36 cellular contexts compared by ENCODE assay signal in the genomic region with DNA sequence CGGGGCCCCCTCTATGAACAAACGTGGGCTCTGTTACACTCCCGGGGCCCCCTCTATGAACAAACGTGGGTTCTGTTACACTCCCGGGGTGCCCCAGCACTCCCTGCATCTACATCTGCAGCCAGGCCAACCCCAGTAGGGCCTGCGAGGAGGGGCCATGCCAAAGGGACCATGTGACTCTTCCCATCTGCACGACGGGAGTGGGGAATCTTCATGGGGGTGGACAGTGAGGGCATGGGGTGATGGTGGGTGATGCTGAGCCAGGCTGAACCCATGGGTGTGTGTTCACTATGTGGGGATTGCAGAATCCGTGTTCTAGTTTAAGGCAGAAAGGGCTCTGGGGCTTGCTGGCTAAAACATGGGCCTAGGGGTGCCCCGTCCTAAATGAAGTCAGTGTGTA.
"Had no signal": no experiment of that assay in that cellular context is flagged by ENCODE, and none has a peak within 500 bp of the region (broad histone marks: within the 10 kb centered on the region; RNA-seq: fewer than 3 reads in every experiment).

No MANE protein-coding gene starts in this region.

- H3K4me1 ChIP-seq: adrenal gland, breast epithelium, foreskin keratinocyte had no signal

- H3K4me3 Mint-ChIP-seq: activated CD4-positive, alpha-beta memory T cell treated with anti-CD3 and anti-CD28 coated beads for 36 hours; activated CD8-positive, alpha-beta memory T cell treated with anti-CD3 and anti-CD28 coated beads, Interleukin-2, amount 10 ng/mL, durations not matched to agents 7 days and 5 days; activated CD8-positive, alpha-beta T cell treated with anti-CD3 and anti-CD28 coated beads, Interleukin-2, amount 10 ng/mL, durations not matched to agents 7 days and 5 days; activated naive CD4-positive, alpha-beta T cell treated with anti-CD3 and anti-CD28 coated beads for 36 hours; activated naive CD4-positive, alpha-beta T cell treated with anti-CD3 and anti-CD28 coated beads, Interleukin-2, amount 50 U/mL, for 24 hours; activated naive CD8-positive, alpha-beta T cell treated with anti-CD3 and anti-CD28 coated beads for 36 hours; activated naive CD8-positive, alpha-beta T cell treated with anti-CD3 and anti-CD28 coated beads, Interleukin-2, amount 50 U/mL, for 24 hours; activated T-helper 1 cell treated with anti-CD3 and anti-CD28 coated beads, Interleukin-12 subunit alpha, Interleukin-12 subunit beta, Interleukin-2, Interleukin-4 antibody, amounts not matched to agents 30 ng/mL and 10 ng/mL and 1 ng/mL, durations not matched to agents 14 hours and 24 hours and 36 hours; brain; central memory CD8-positive, alpha-beta T cell; effector memory CD8-positive, alpha-beta T cell; T-cell; WTC11 had no signal

- H3K4me3 ChIP-seq: adrenal gland, breast epithelium, esophagus muscularis mucosa, gastrocnemius medialis, heart left ventricle had no signal

- H3K36me3 ChIP-seq: adrenal gland, breast epithelium, esophagus muscularis mucosa, gastrocnemius medialis, heart left ventricle had no signal

- H3K27ac ChIP-seq: adrenal gland, breast epithelium, esophagus muscularis mucosa, foreskin keratinocyte, VCaP had no signal

- H3K4me1 Mint-ChIP-seq: activated naive CD8-positive, alpha-beta T cell treated with anti-CD3 and anti-CD28 coated beads for 36 hours; central memory CD8-positive, alpha-beta T cell had no signal

- H3K27me3 ChIP-seq: adrenal gland, breast epithelium, foreskin keratinocyte, gastrocnemius medialis, heart left ventricle had no signal

- DNase-seq: activated CD4-positive, alpha-beta memory T cell treated with anti-CD3 and anti-CD28 coated beads for 36 hours; activated CD4-positive, alpha-beta T cell treated with anti-CD3 and anti-CD28 coated beads for 1 hour; activated CD4-positive, alpha-beta T cell treated with anti-CD3 and anti-CD28 coated beads for 4 hours; activated CD4-positive, alpha-beta T cell treated with anti-CD3 and anti-CD28 coated beads, Interleukin-2, amount 50 U/mL, for 1 hour; activated CD8-positive, alpha-beta memory T cell treated with anti-CD3 and anti-CD28 coated beads, Interleukin-2, amount 10 ng/mL, durations not matched to agents 7 days and 5 days; activated CD8-positive, alpha-beta memory T cell treated with anti-CD3 and anti-CD28 coated beads, Interleukin-2, amount 50 U/mL, for 4 hours; activated CD8-positive, alpha-beta T cell treated with anti-CD3 and anti-CD28 coated beads, Interleukin-2, amount 10 ng/mL, durations not matched to agents 7 days and 5 days; activated effector memory CD4-positive, alpha-beta T cell treated with anti-CD3 and anti-CD28 coated beads, Interleukin-2, amount 50 U/mL, for 16 hours; activated naive CD4-positive, alpha-beta T cell treated with anti-CD3 and anti-CD28 coated beads for 36 hours; activated naive CD8-positive, alpha-beta T cell treated with anti-CD3 and anti-CD28 coated beads for 36 hours; activated naive CD8-positive, alpha-beta T cell treated with anti-CD3 and anti-CD28 coated beads, Interleukin-2, amount 50 U/mL, for 24 hours; activated T-cell treated with anti-CD3 and anti-CD28 coated beads, Interleukin-2, amount 50 U/mL, for 1 hour; activated T-cell treated with anti-CD3 and anti-CD28 coated beads, Interleukin-2, amount 50 U/mL, for 48 hours; adrenal gland; amygdala; aorta; cortex of kidney; dermis blood vessel endothelial cell; effector CD4-positive, alpha-beta T cell; effector memory CD8-positive, alpha-beta T cell; erythroblast; foreskin keratinocyte; gastrocnemius medialis; glutamatergic neuron; heart left ventricle; T-cell; T-helper 2 cell had no signal

- H3K9me3 Mint-ChIP-seq: activated CD4-positive, alpha-beta memory T cell treated with anti-CD3 and anti-CD28 coated beads for 36 hours; activated naive CD4-positive, alpha-beta T cell treated with anti-CD3 and anti-CD28 coated beads for 36 hours; activated naive CD4-positive, alpha-beta T cell treated with anti-CD3 and anti-CD28 coated beads, Interleukin-2, amount 50 U/mL, for 24 hours; activated naive CD8-positive, alpha-beta T cell treated with anti-CD3 and anti-CD28 coated beads for 36 hours; activated naive CD8-positive, alpha-beta T cell treated with anti-CD3 and anti-CD28 coated beads, Interleukin-2, amount 50 U/mL, for 24 hours; activated T-helper 1 cell treated with anti-CD3 and anti-CD28 coated beads, Interleukin-12 subunit alpha, Interleukin-12 subunit beta, Interleukin-2, Interleukin-4 antibody, amounts not matched to agents 30 ng/mL and 10 ng/mL and 1 ng/mL, durations not matched to agents 14 hours and 24 hours and 36 hours; activated T-helper 2 cell treated with anti-CD3 and anti-CD28 coated beads, Interferon-gamma antibody, Interleukin-2, Interleukin-4, amounts not matched to agents 10 μg/mL and 5 μg/mL and 100 μg/mL, durations not matched to agents 14 hours and 24 hours and 36 hours; central memory CD8-positive, alpha-beta T cell; effector memory CD8-positive, alpha-beta T cell; T-cell had no signal

- H3K27ac Mint-ChIP-seq: activated CD4-positive, alpha-beta memory T cell treated with anti-CD3 and anti-CD28 coated beads for 36 hours; activated CD8-positive, alpha-beta memory T cell treated with anti-CD3 and anti-CD28 coated beads, Interleukin-2, amount 10 ng/mL, durations not matched to agents 7 days and 5 days; activated CD8-positive, alpha-beta T cell treated with anti-CD3 and anti-CD28 coated beads, Interleukin-2, amount 10 ng/mL, durations not matched to agents 7 days and 5 days; activated naive CD4-positive, alpha-beta T cell treated with anti-CD3 and anti-CD28 coated beads for 36 hours; activated naive CD4-positive, alpha-beta T cell treated with anti-CD3 and anti-CD28 coated beads, Interleukin-2, amount 50 U/mL, for 24 hours; activated naive CD8-positive, alpha-beta T cell treated with anti-CD3 and anti-CD28 coated beads for 36 hours; activated naive CD8-positive, alpha-beta T cell treated with anti-CD3 and anti-CD28 coated beads, Interleukin-2, amount 50 U/mL, for 24 hours; activated T-helper 2 cell treated with anti-CD3 and anti-CD28 coated beads, Interferon-gamma antibody, Interleukin-2, Interleukin-4, amounts not matched to agents 10 μg/mL and 5 μg/mL and 100 μg/mL, durations not matched to agents 14 hours and 24 hours and 36 hours; effector memory CD8-positive, alpha-beta T cell; T-cell; WTC11 had no signal

- H3K9me3 ChIP-seq: adrenal gland, breast epithelium, esophagus muscularis mucosa, gastrocnemius medialis, heart left ventricle had no signal

- H3K36me3 Mint-ChIP-seq: activated CD4-positive, alpha-beta memory T cell treated with anti-CD3 and anti-CD28 coated beads for 36 hours; activated CD8-positive, alpha-beta memory T cell treated with anti-CD3 and anti-CD28 coated beads, Interleukin-2, amount 10 ng/mL, durations not matched to agents 7 days and 5 days; activated naive CD4-positive, alpha-beta T cell treated with anti-CD3 and anti-CD28 coated beads, Interleukin-2, amount 50 U/mL, for 24 hours; activated naive CD8-positive, alpha-beta T cell treated with anti-CD3 and anti-CD28 coated beads for 36 hours; brain; T-cell had no signal

- ATAC-seq: activated CD8-positive, alpha-beta memory T cell treated with anti-CD3 and anti-CD28 coated beads, Interleukin-2, amount 10 ng/mL, durations not matched to agents 7 days and 5 days; activated CD8-positive, alpha-beta T cell treated with anti-CD3 and anti-CD28 coated beads, Interleukin-2, amount 10 ng/mL, durations not matched to agents 7 days and 5 days; activated naive CD8-positive, alpha-beta T cell treated with anti-CD3 and anti-CD28 coated beads, Interleukin-2, amount 50 U/mL, for 24 hours; effector memory CD8-positive, alpha-beta T cell; foreskin keratinocyte; gastrocnemius medialis; heart left ventricle; T-cell; WTC11 had no signal
